In the genomic region with DNA sequence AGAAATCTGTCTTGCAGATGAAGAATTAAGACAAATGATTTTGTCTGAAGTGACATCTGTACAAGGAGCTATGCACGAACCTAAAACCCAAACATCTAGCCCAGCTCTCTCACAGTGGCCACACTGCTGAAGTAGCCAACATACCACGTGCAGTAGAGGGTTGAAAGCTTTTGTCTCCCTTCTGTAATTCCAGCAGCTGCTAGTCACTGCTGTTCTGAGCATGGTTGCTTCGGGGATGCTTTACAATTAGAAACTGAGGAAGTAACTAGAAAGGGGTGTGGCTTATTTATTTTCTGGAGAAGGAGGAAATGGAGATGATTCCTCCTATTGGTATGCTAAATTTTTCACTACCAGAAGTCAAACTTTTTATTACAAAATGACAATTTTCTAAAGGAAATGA, we compare ENCODE assay signal across 17 cellular contexts.
DNase-seq lines count a peak whose midpoint lies in the region; ATAC-seq and TF ChIP-seq lines count a peak whose summit lies in the region.
"Had no signal": no experiment of that assay in that cellular context is flagged by ENCODE, and none has a peak within 500 bp of the region (broad histone marks: within the 10 kb centered on the region; RNA-seq: fewer than 3 reads in every experiment).

No MANE protein-coding gene starts in this region.

- H3K36me3 ChIP-seq in hepatocyte (replicated peaks; ENCODE audit: insufficient read depth, low read depth) = no peaks in the 10 kb centered on the region
- no peaks in the 10 kb centered on the region for H3K36me3 ChIP-seq in trophoblast cell (ENCODE audit: control insufficient read depth in 1 of 2, insufficient read depth in 2 of 2, low read length in 2 of 2)

- H3K27me3 ChIP-seq in hepatocyte (no peaks in the 10 kb centered on the region), trophoblast cell (ENCODE audit: insufficient read depth, low read length) (no peaks in the 10 kb centered on the region)

- no peak overlapping the region for H4K8ac ChIP-seq in trophoblast cell (ENCODE audit: low read depth, low read length)

- H2AFZ ChIP-seq in hepatocyte (peak overlapping the region; percentile 26), trophoblast cell (ENCODE audit: insufficient read depth, low read length, poor library complexity) (no peak overlapping the region)

- H2AK5ac ChIP-seq in trophoblast cell (ENCODE audit: low read length) = no peak overlapping the region

- no peak overlapping the region for H3K4ac ChIP-seq in trophoblast cell (ENCODE audit: low read depth, low read length)

- H3K27ac ChIP-seq in hepatocyte = peak overlapping the region; percentile 81
- H3K27ac ChIP-seq in trophoblast cell (ENCODE audit: low read depth, low read length) = peak overlapping the region; percentile 100
- H3K27ac ChIP-seq: SK-N-MC had no signal

- 49% methylated on average over 3 of the region's 3 CpGs for WGBS in hepatocyte (ENCODE audit: low lambda C conversion rate, missing lambda C conversion rate)
- WGBS in trophoblast cell (ENCODE audit: extremely low coverage, insufficient coverage, insufficient read length) = no CpG with 5 or more reads among the region's 3 CpGs

- H3K4me3 ChIP-seq in hepatocyte (no peak overlapping the region), trophoblast cell (ENCODE audit: low read depth, low read length) (no peak overlapping the region)
- H3K4me3 ChIP-seq: SK-N-MC, skin epidermis had no signal

- in situ Hi-C loops in G401 (cut with HindIII; ENCODE audit: low sequenced_read_pairs) = no loop called here

- H3K79me1 ChIP-seq in trophoblast cell (ENCODE audit: low read length) = peaks cover 16% of the 10 kb centered on the region

- peak overlapping the region; percentile 61 for H3K4me2 ChIP-seq in hepatocyte
- H3K4me2 ChIP-seq in trophoblast cell (ENCODE audit: low read length) = no peak overlapping the region

- H4K20me1 ChIP-seq in hepatocyte (ENCODE audit: insufficient read depth, poor library complexity, severe bottlenecking) = no peaks in the 10 kb centered on the region

- H3K9me3 ChIP-seq in hepatocyte (ENCODE audit: low read depth) = no peaks in the 10 kb centered on the region
- H3K9me3 ChIP-seq in trophoblast cell (ENCODE audit: insufficient read depth, low read depth, low read length) = no peaks in the 10 kb centered on the region

- no peak for TF ChIP-seq CTCF in hepatocyte (IDR thresholded peaks at IDR 0.05; ENCODE audit: poor library complexity)

- peak overlapping the region; percentile 28 for H4K91ac ChIP-seq in trophoblast cell (ENCODE audit: low read depth, low read length)

- no peak overlapping the region for H2BK12ac ChIP-seq in trophoblast cell (ENCODE audit: low read length)

- DNase-seq in OCI-M1 (lab: John Stamatoyannopoulos, UW) = peak; percentile 44
- DNase-seq in hepatocyte (ENCODE audit: low spot score) = no peak
- DNase-seq in trophoblast cell = peak; percentile 24 to 60
- no peak for DNase-seq in G401 (ENCODE audit: low spot score)
- no peak for DNase-seq in NCI-H1417 treated with DMSO at 0.1 percent for 48 hours (lab: John Stamatoyannopoulos, UW)
- DNase-seq: activated CD4-positive, CD25-positive, alpha-beta regulatory T cell treated with anti-CD3 and anti-CD28 coated beads, Interleukin-2, amount 50 U/mL, for 72 hours; activated T-cell treated with anti-CD3 and anti-CD28 coated beads, Interleukin-2, amount 50 U/mL, for 48 hours; amygdala; CD8-positive, alpha-beta memory T cell; dermis blood vessel endothelial cell; natural killer cell; NCI-H526 treated with DMSO at 0.1 percent for 48 hours had no signal

- H3K79me2 ChIP-seq in hepatocyte = no peaks in the 10 kb centered on the region
- H3K79me2 ChIP-seq in trophoblast cell (ENCODE audit: control insufficient read depth, insufficient read depth, low read length, poor library complexity) = peaks cover 2% of the 10 kb centered on the region

- H3K18ac ChIP-seq in trophoblast cell (ENCODE audit: low read length) = no peak overlapping the region

- ATAC-seq in GM21529 (IDR thresholded peaks at IDR 0.05; ENCODE audit: unreplicated experiment) (peak; percentile 13), HG03521 (IDR thresholded peaks at IDR 0.05; ENCODE audit: unreplicated experiment) (no peak)
- ATAC-seq: HCT116, natural killer cell had no signal

- H3K9me2 ChIP-seq in hepatocyte (replicated peaks; ENCODE audit: insufficient read depth) = no peaks in the 10 kb centered on the region

- no peak overlapping the region for H3K14ac ChIP-seq in trophoblast cell (ENCODE audit: low read length)

- H3K4me1 ChIP-seq in hepatocyte (ENCODE audit: insufficient read depth) (peaks cover 5% of the 10 kb centered on the region), trophoblast cell (ENCODE audit: control insufficient read depth in 1 of 2, insufficient read depth in 2 of 2, low read length in 2 of 2) (peaks cover 2 to 5% of the 10 kb centered on the region in 2 experiments)

- H3K23ac ChIP-seq in trophoblast cell (ENCODE audit: low read length) = no peak overlapping the region

- peak overlapping the region; percentile 42 for H2BK5ac ChIP-seq in trophoblast cell (ENCODE audit: low read depth, low read length, poor library complexity)

- no peak overlapping the region for H3K9ac ChIP-seq in trophoblast cell (ENCODE audit: low read length)

- no peak overlapping the region for H4K12ac ChIP-seq in trophoblast cell (ENCODE audit: low read depth, low read length)

- no peak overlapping the region for H2BK120ac ChIP-seq in trophoblast cell (ENCODE audit: insufficient read depth, low read length, poor library complexity)

Comparison
In these comparisons a context has a peak if more than half of its experiments do, and no peak if none do; other contexts are left out.
1. DNase-seq: peak in OCI-M1 (single experiment) and trophoblast cell (2 of 2); none in hepatocyte (single experiment), G401 (single experiment) and NCI-H1417 treated with DMSO at 0.1 percent for 48 hours (single experiment).